In genomic region chr1:54965624-54966340, GRCh38 we compare ENCODE assay signal across 9 cellular contexts. TPM values are rescaled to one million over a fixed set of nuclear protein-coding genes. Genes with fewer than 3 reads are reported as not detected.
A peak's percentile ranks its signal among the peaks of the same experiment; 100 is the strongest.
DNase-seq lines count a peak whose midpoint lies in the region; ATAC-seq and TF ChIP-seq lines count a peak whose summit lies in the region.
"Had no signal": no experiment of that assay in that cellular context is flagged by ENCODE, and none has a peak within 500 bp of the region (broad histone marks: within the 10 kb centered on the region; RNA-seq: fewer than 3 reads in every experiment).

No MANE protein-coding gene starts in this region.

- H3K4me1 ChIP-seq in IMR-90 (ENCODE audit: control insufficient read depth, insufficient read depth, low read length) (no peaks in the 10 kb centered on the region), right lobe of liver (no peaks in the 10 kb centered on the region), BE2C (no peaks in the 10 kb centered on the region)

- peaks cover 13% of the 10 kb centered on the region for H3K27me3 ChIP-seq in IMR-90 (ENCODE audit: control insufficient read depth, insufficient read depth, low read length)
- H3K27me3 ChIP-seq in right lobe of liver: no peaks in the 10 kb centered on the region
- H3K27me3 ChIP-seq in BE2C: no peaks in the 10 kb centered on the region

- in situ Hi-C loops in IMR-90 (cut with MboI; ENCODE audit: low sequenced_read_pairs): no loop called here

- CTCF ChIA-PET in IMR-90 (lab: Yijun Ruan, JAX): interaction anchor here (0.7 to 1.1 kb wide), 2 partner anchors 16 to 21 kb away, joined by 3 read pairs; no protein-coding TSS in a partner anchor
- CTCF ChIA-PET in activated B cell treated with CpG ODN at 0.5 μM for 24 hours (lab: Charles Lee): interaction anchor here (0.8 to 1.0 kb wide), 2 partner anchors 15 to 20 kb away, joined by 3 to 4 read pairs; no protein-coding TSS in a partner anchor

- intact Hi-C loops in IMR-90 (cut with micrococcal nuclease) (no loop called here), activated B cell treated with CpG ODN at 0.5 μM for 24 hours (cut with micrococcal nuclease) (no loop called here), right lobe of liver (cut with DNase I) (no loop called here)

- H3K9me3 ChIP-seq in IMR-90 (ENCODE audit: control insufficient read depth, insufficient read depth, low read length) (no peaks in the 10 kb centered on the region), right lobe of liver (no peaks in the 10 kb centered on the region), BE2C (no peaks in the 10 kb centered on the region)

- H4K5ac ChIP-seq in IMR-90 (ENCODE audit: low read depth, low read length): no peak overlapping the region

- TF ChIP-seq CTCF in IMR-90 (conservative IDR thresholded peaks at IDR 0.05; ENCODE audit: low read depth, low read length) (no peak), activated B cell treated with CpG ODN at 0.5 μM for 24 hours (IDR thresholded peaks at IDR 0.05) (no peak), right lobe of liver (IDR thresholded peaks at IDR 0.05) (no peak), BE2C (IDR thresholded peaks at IDR 0.05; ENCODE audit: low read depth, low read length) (no peak)

- no peak overlapping the region for H2BK20ac ChIP-seq in IMR-90 (ENCODE audit: low read depth, low read length)

- H3K27ac ChIP-seq in IMR-90 (ENCODE audit: insufficient read depth, low read length) (no peak overlapping the region), right lobe of liver (no peak overlapping the region)

- no peak overlapping the region for H3K18ac ChIP-seq in IMR-90 (ENCODE audit: low read depth, low read length)

- H3K9me1 ChIP-seq in IMR-90 (ENCODE audit: insufficient read depth, low read length): 0 out of 2 replicates have a peak, but pooled peaks cover 3% of the 10 kb centered on the region

- H3K4me3 Mint-ChIP-seq in activated B cell treated with CpG ODN at 0.5 μM for 24 hours: peak overlapping the region; percentile 40
- H3K4me3 Mint-ChIP-seq: brain had no signal

- peak overlapping the region; percentile 39 for H2AFZ ChIP-seq in IMR-90 (replicated peaks; ENCODE audit: low read length, poor library complexity)

- H3K14ac ChIP-seq in IMR-90 (replicated peaks; ENCODE audit: low read depth, low read length): no peak overlapping the region

- H3K36me3 ChIP-seq in IMR-90 (ENCODE audit: control insufficient read depth, insufficient read depth, low read length) (no peaks in the 10 kb centered on the region), right lobe of liver (no peaks in the 10 kb centered on the region), BE2C (no peaks in the 10 kb centered on the region)

- no peak overlapping the region for H3K23ac ChIP-seq in IMR-90 (ENCODE audit: low read depth, low read length)

- no peak overlapping the region for H2BK5ac ChIP-seq in IMR-90 (ENCODE audit: low read depth, low read length, poor library complexity, severe bottlenecking)

- H3K9ac ChIP-seq in IMR-90 (ENCODE audit: low read depth, low read length): no peak overlapping the region

- POLR2A ChIA-PET in IMR-90 (lab: Charles Lee; ENCODE audit: unreplicated experiment): no interaction called here
- POLR2A ChIA-PET in activated B cell treated with CpG ODN at 0.5 μM for 24 hours (lab: Charles Lee): no interaction called here

- ATAC-seq in GM21515 (IDR thresholded peaks at IDR 0.05; ENCODE audit: unreplicated experiment) (peak; percentile 92), IMR-90 (ENCODE audit: low read depth) (no peak), activated B cell treated with CpG ODN at 0.5 μM for 24 hours (ENCODE audit: low read depth) (peak; percentile 87), right lobe of liver (peak; percentile 62 to 75 (median 68)), HG03460 (IDR thresholded peaks at IDR 0.05; ENCODE audit: unreplicated experiment) (no peak)

- no peak for TF ChIP-seq POLR2A in IMR-90 (IDR thresholded peaks at IDR 0.05; ENCODE audit: low read depth, low read length)
- TF ChIP-seq POLR2A in right lobe of liver (IDR thresholded peaks at IDR 0.05): no peak

- H2AK5ac ChIP-seq in IMR-90 (ENCODE audit: low read depth, low read length): no peak overlapping the region

- no TSS peak for BruUV-seq in IMR-90 (replicated peaks; lab: Mats Ljungman, UMichigan)

- no peak overlapping the region for H3K4me2 ChIP-seq in IMR-90 (ENCODE audit: low read depth, low read length)

- peaks cover 7% of the 10 kb centered on the region for H3K27me3 Mint-ChIP-seq in activated B cell treated with CpG ODN at 0.5 μM for 24 hours

- H3K4me1 Mint-ChIP-seq in activated B cell treated with CpG ODN at 0.5 μM for 24 hours: peaks cover 10% of the 10 kb centered on the region

- H4K20me1 ChIP-seq in IMR-90 (ENCODE audit: insufficient read depth, low read length): no peaks in the 10 kb centered on the region

- H3K9me3 Mint-ChIP-seq in activated B cell treated with CpG ODN at 0.5 μM for 24 hours: no peaks in the 10 kb centered on the region

- H3K36me3 Mint-ChIP-seq in activated B cell treated with CpG ODN at 0.5 μM for 24 hours (ENCODE audit: low read depth): no peaks in the 10 kb centered on the region
- H3K36me3 Mint-ChIP-seq: brain had no signal

- H3K4ac ChIP-seq in IMR-90 (ENCODE audit: low read depth, low read length): no peak overlapping the region

- DNase-seq in Daoy (ENCODE audit: low read depth) (peak; percentile 71), IMR-90 (peak; percentile 45), activated B cell treated with CpG ODN at 0.5 μM for 24 hours (no peak), right lobe of liver (peak in 2 of 3 donors; percentile 52 to 73), BE2C (no peak)
- DNase-seq in stimulated activated CD4-positive, alpha-beta T cell treated with anti-CD3 and anti-CD28 coated beads, Interleukin-15, amount 100 ng/mL, for 24 hours: no peak

- peak overlapping the region in 1 of 2 experiments; percentile 17; a peak in 1 of 4 replicates for H4K8ac ChIP-seq in IMR-90 (ENCODE audit: low read depth in 2 of 2, low read length in 2 of 2)

- dilution Hi-C loops in IMR-90 (cut with HindIII; ENCODE audit: low sequenced_read_pairs, unreplicated experiment): no loop called here

- peak overlapping the region; percentile 13 for H2AK9ac ChIP-seq in IMR-90 (replicated peaks; ENCODE audit: low read depth, low read length, poor library complexity)

- no peak for TF ChIP-seq RAD21 in IMR-90 (IDR thresholded peaks at IDR 0.05; ENCODE audit: low read length)

- H3K79me1 ChIP-seq in IMR-90 (ENCODE audit: low read depth in 1 of 2, low read length in 2 of 2): no peaks in the 10 kb centered on the region

- no peak overlapping the region for H4K91ac ChIP-seq in IMR-90 (ENCODE audit: insufficient read depth, low read depth, low read length)

- no CpG with 5 or more reads among the region's 7 CpGs for WGBS in IMR-90 (ENCODE audit: extremely low coverage in 2 of 2, insufficient read length in 1 of 2), 2 experiments
- whole genome bisulfite sequencing in right lobe of liver (ENCODE audit: insufficient coverage, low coverage, low lambda C conversion rate, missing lambda C conversion rate): 37% methylated on average over 7 of the region's 7 CpGs

- H3K56ac ChIP-seq in IMR-90 (ENCODE audit: extremely low read depth, insufficient read depth, low read length): no peak overlapping the region

- no peak overlapping the region for H2BK120ac ChIP-seq in IMR-90 (ENCODE audit: low read depth, low read length)

- no peak overlapping the region for H2BK15ac ChIP-seq in IMR-90 (ENCODE audit: low read depth, low read length)

- no peak overlapping the region for H3K4me3 ChIP-seq in IMR-90 (ENCODE audit: insufficient read depth, low read depth, low read length)
- H3K4me3 ChIP-seq in right lobe of liver: no peak overlapping the region
- H3K4me3 ChIP-seq in BE2C (ENCODE audit: low read depth, low read length): no peak overlapping the region

- H3K27ac Mint-ChIP-seq in activated B cell treated with CpG ODN at 0.5 μM for 24 hours: no peak overlapping the region

TF ChIP-seq in IMR-90, 13 proteins besides CTCF, POLR2A, EP300 and RAD21 (continues in another document):
- no peak for TF ChIP-seq MXI1 (IDR thresholded peaks at IDR 0.05; ENCODE audit: borderline replicate concordance, low read depth, low read length)
- no peak for TF ChIP-seq CHD1 (IDR thresholded peaks at IDR 0.05; ENCODE audit: low read depth, low read length)
- TF ChIP-seq NFE2L2 (IDR thresholded peaks at IDR 0.05; ENCODE audit: low read depth, low read length): no peak
- no peak for TF ChIP-seq MAFK (IDR thresholded peaks at IDR 0.05; ENCODE audit: low read depth, low read length)
- no peak for TF ChIP-seq RFX5 (IDR thresholded peaks at IDR 0.05; ENCODE audit: low read depth, low read length)
- TF ChIP-seq RCOR1 (IDR thresholded peaks at IDR 0.05; ENCODE audit: insufficient replicate concordance, low read length): no peak
- TF ChIP-seq, protein P1, sequence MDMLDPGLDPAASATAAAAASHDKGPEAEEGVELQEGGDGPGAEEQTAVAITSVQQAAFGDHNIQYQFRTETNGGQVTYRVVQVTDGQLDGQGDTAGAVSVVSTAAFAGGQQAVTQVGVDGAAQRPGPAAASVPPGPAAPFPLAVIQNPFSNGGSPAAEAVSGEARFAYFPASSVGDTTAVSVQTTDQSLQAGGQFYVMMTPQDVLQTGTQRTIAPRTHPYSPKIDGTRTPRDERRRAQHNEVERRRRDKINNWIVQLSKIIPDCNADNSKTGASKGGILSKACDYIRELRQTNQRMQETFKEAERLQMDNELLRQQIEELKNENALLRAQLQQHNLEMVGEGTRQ (IDR thresholded peaks at IDR 0.05; ENCODE audit: low read depth, low read length): no peak
- no peak for TF ChIP-seq MAZ (IDR thresholded peaks at IDR 0.05; ENCODE audit: borderline replicate concordance, low read depth, low read length)
- TF ChIP-seq FOS (IDR thresholded peaks at IDR 0.05; ENCODE audit: low read depth, low read length): no peak

RNA-seq across cellular contexts. Expression of gene TMEM61, which starts 14.6 kb away (rescaled TPM):
- not detected in 2 replicates for total RNA-seq in Daoy (2014; rRNA removed; shearing (Covaris generic))
- not detected in 2 replicates for total RNA-seq in IMR-90 (2012; rRNA removed)
- 0.10 TPM in 1 of 2 replicates, not detected in the other for polyA plus RNA-seq in IMR-90 (2012; rRNA removed)
- not detected in 2 replicates for polyA plus RNA-seq in IMR-90 (2012; cell fraction: cytosol; rRNA removed)
- polyA plus RNA-seq in IMR-90 (2012; cell fraction: nucleus; rRNA removed; ENCODE audit: low replicate concordance): 0.11 TPM in 1 of 2 replicates, not detected in the other
- total RNA-seq in activated B cell treated with CpG ODN at 0.5 μM for 24 hours: not detected in 2 replicates
- under 1 TPM in 2 of 6 experiments, not detected in 4; 0.20 to 0.31 TPM for total RNA-seq in right lobe of liver
- polyA plus RNA-seq in BE2C (2012; ENCODE audit: insufficient read depth, insufficient read length, low read depth): not detected

RNA-seq across cellular contexts. Expression of gene BSND, which starts 33.0 kb away (rescaled TPM):
- total RNA-seq in Daoy (2014; rRNA removed; shearing (Covaris generic)): not detected in 2 replicates
- total RNA-seq in IMR-90 (2012; rRNA removed) (not detected in 2 replicates), activated B cell treated with CpG ODN at 0.5 μM for 24 hours (0.05 TPM in 1 of 2 replicates, not detected in the other), right lobe of liver (not detected)
- polyA plus RNA-seq in IMR-90 (2012; rRNA removed): not detected in 2 replicates
- not detected in 2 replicates for polyA plus RNA-seq in IMR-90 (2012; cell fraction: cytosol; rRNA removed)
- not detected in 2 replicates for polyA plus RNA-seq in IMR-90 (2012; cell fraction: nucleus; rRNA removed; ENCODE audit: low replicate concordance)
- polyA plus RNA-seq in BE2C (2012; ENCODE audit: insufficient read depth, insufficient read length, low read depth): not detected

Comparison
In these comparisons a context has a peak if more than half of its experiments do, and no peak if none do; other contexts are left out.
1. DNase-seq: peak in Daoy (single experiment), IMR-90 (single experiment) and right lobe of liver (2 of 3); none in activated B cell treated with CpG ODN at 0.5 μM for 24 hours (single experiment), BE2C (single experiment) and stimulated activated CD4-positive, alpha-beta T cell treated with anti-CD3 and anti-CD28 coated beads, Interleukin-15, amount 100 ng/mL, for 24 hours (single experiment).
2. ATAC-seq: peak in GM21515 (single experiment), activated B cell treated with CpG ODN at 0.5 μM for 24 hours (single experiment) and right lobe of liver (4 of 4); none in IMR-90 (single experiment) and HG03460 (single experiment).